In the genomic region with DNA sequence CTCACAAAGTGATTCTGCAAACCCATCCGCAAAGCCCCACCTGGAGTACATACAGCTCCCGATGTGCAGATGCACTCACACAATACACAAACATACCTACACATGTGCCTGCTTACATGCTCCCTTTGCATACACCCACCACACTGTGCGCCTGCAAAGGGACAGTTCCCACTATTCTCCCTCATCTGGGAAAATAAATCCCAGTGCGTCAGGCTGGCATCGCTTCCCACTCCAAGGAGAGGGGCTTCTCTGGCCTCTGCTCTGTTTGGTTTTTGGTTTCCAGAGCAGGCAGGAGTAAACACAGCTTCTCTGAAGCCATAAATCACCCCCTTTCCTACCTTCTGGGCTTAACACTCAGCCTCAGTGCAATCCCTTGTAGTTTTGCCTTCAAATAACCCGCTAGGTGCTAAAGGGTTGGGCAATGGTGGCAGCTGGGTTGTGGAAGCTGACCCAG, we compare ENCODE assay signal across 14 cellular contexts. TPM values are rescaled to one million over a fixed set of nuclear protein-coding genes. Genes with fewer than 3 reads are reported as not detected.
DNase-seq lines count a peak whose midpoint lies in the region; ATAC-seq and TF ChIP-seq lines count a peak whose summit lies in the region.
"Had no signal": no experiment of that assay in that cellular context is flagged by ENCODE, and none has a peak within 500 bp of the region (broad histone marks: within the 10 kb centered on the region; RNA-seq: fewer than 3 reads in every experiment).

No MANE protein-coding gene starts in this region.

- no peaks in the 10 kb centered on the region for H3K9me3 ChIP-seq in esophagus (ENCODE audit: control insufficient read depth in 2 of 2, insufficient read depth in 1 of 2, low read depth in 1 of 2, low read length in 1 of 2)
- peaks cover 0 to 2% of the 10 kb centered on the region in 2 donors for H3K9me3 ChIP-seq in neuronal stem cell (replicated peaks in 1 of 2; ENCODE audit: control insufficient read depth in 2 of 2, insufficient read depth in 1 of 2, low read depth in 1 of 2, low read length in 2 of 2)
- H3K9me3 ChIP-seq: heart left ventricle had no signal

- ATAC-seq in natural killer cell (no peak), GM21786 (IDR thresholded peaks at IDR 0.05; ENCODE audit: unreplicated experiment) (no peak), HG02588 (IDR thresholded peaks at IDR 0.05; ENCODE audit: unreplicated experiment) (no peak)
- ATAC-seq in natural killer cell treated with Interleukin-12 subunit alpha and Interleukin-12 subunit beta and Interleukin-15 and Interleukin-18, amount 100 ng/mL, for 72 hours, result no peak
- ATAC-seq: activated naive CD4-positive, alpha-beta T cell treated with anti-CD3 and anti-CD28 coated beads, Interleukin-2, amount 50 U/mL, for 72 hours had no signal

- no peak overlapping the region for H4K91ac ChIP-seq in neuronal stem cell (ENCODE audit: low read depth, low read length, poor library complexity)

- H2BK15ac ChIP-seq in neuronal stem cell (ENCODE audit: low read length), result no peak overlapping the region

- peaks cover 11 to 12% of the 10 kb centered on the region in 2 donors for H3K4me1 ChIP-seq in esophagus (ENCODE audit: control insufficient read depth in 2 of 2, insufficient read depth in 2 of 2, low read length in 1 of 2)
- H3K4me1 ChIP-seq in neuronal stem cell (ENCODE audit: control insufficient read depth in 2 of 2, insufficient read depth in 1 of 2, low read depth in 1 of 2, low read length in 2 of 2), result no peaks in the 10 kb centered on the region

- H3K9me3 Mint-ChIP-seq in natural killer cell, result no peaks in the 10 kb centered on the region
- no peaks in the 10 kb centered on the region for H3K9me3 Mint-ChIP-seq in natural killer cell treated with Interleukin-12 subunit alpha and Interleukin-12 subunit beta and Interleukin-15 and Interleukin-18, amount 100 ng/mL, for 72 hours
- H3K9me3 Mint-ChIP-seq: activated naive CD4-positive, alpha-beta T cell treated with anti-CD3 and anti-CD28 coated beads, Interleukin-2, amount 50 U/mL, for 72 hours had no signal

- H3K9ac ChIP-seq in neuronal stem cell (ENCODE audit: low read depth, low read length, poor library complexity), result no peak overlapping the region

- H3K4me3 ChIP-seq in esophagus (ENCODE audit: low read depth in 1 of 2, low read length in 2 of 2) (peak overlapping the region; percentile 28 to 54), neuronal stem cell (ENCODE audit: low read length in 2 of 2) (no peak overlapping the region)
- H3K4me3 ChIP-seq: dorsolateral prefrontal cortex had no signal

- H3K18ac ChIP-seq in neuronal stem cell (ENCODE audit: low read length), result no peak overlapping the region

- no peak overlapping the region for H3K27ac Mint-ChIP-seq in natural killer cell
- H3K27ac Mint-ChIP-seq in natural killer cell treated with Interleukin-12 subunit alpha and Interleukin-12 subunit beta and Interleukin-15 and Interleukin-18, amount 100 ng/mL, for 72 hours, result no peak overlapping the region
- H3K27ac Mint-ChIP-seq: activated naive CD4-positive, alpha-beta T cell treated with anti-CD3 and anti-CD28 coated beads, Interleukin-2, amount 50 U/mL, for 72 hours had no signal

- no peak overlapping the region for H4K8ac ChIP-seq in neuronal stem cell (ENCODE audit: low read depth, low read length)

- H3K36me3 ChIP-seq in esophagus (ENCODE audit: control insufficient read depth in 2 of 2, insufficient read depth in 2 of 2, low read length in 1 of 2), result no peaks in the 10 kb centered on the region
- H3K36me3 ChIP-seq in neuronal stem cell (replicated peaks in 1 of 2; ENCODE audit: control insufficient read depth in 2 of 2, insufficient read depth in 2 of 2, low read length in 2 of 2), result no peaks in the 10 kb centered on the region
- H3K36me3 ChIP-seq: heart left ventricle had no signal

- DNase-seq in natural killer cell, result no peak
- no peak for DNase-seq in natural killer cell treated with Interleukin-12 subunit alpha and Interleukin-12 subunit beta and Interleukin-15 and Interleukin-18, amount 100 ng/mL, for 72 hours (ENCODE audit: low spot score)
- no peak for DNase-seq in neuronal stem cell (ENCODE audit: low spot score)
- DNase-seq in SKM-1 treated with dmso at 0.1 percent for 144 hours (lab: John Stamatoyannopoulos, UW; ENCODE audit: unreplicated experiment), result no peak
- DNase-seq in kidney glomerular epithelial cell (lab: John Stamatoyannopoulos, UW), result no peak
- DNase-seq: DND-41, dorsolateral prefrontal cortex, heart left ventricle, small intestine, T1000 had no signal

- H2BK12ac ChIP-seq in neuronal stem cell (ENCODE audit: low read length), result no peak overlapping the region

- no peaks in the 10 kb centered on the region for H3K36me3 Mint-ChIP-seq in natural killer cell
- H3K36me3 Mint-ChIP-seq in natural killer cell treated with Interleukin-12 subunit alpha and Interleukin-12 subunit beta and Interleukin-15 and Interleukin-18, amount 100 ng/mL, for 72 hours, result no peaks in the 10 kb centered on the region
- H3K36me3 Mint-ChIP-seq: activated naive CD4-positive, alpha-beta T cell treated with anti-CD3 and anti-CD28 coated beads, Interleukin-2, amount 50 U/mL, for 72 hours had no signal

- no peaks in the 10 kb centered on the region for H3K27me3 ChIP-seq in esophagus (ENCODE audit: control insufficient read depth in 1 of 2, insufficient read depth in 2 of 2, low read length in 2 of 2)
- H3K27me3 ChIP-seq in neuronal stem cell (ENCODE audit: control insufficient read depth in 3 of 3, insufficient read depth in 3 of 3, low read depth in 1 of 3, low read length in 3 of 3), result peaks cover 69 to 98% (median 98%) of the 10 kb centered on the region in 3 experiments

- no peak overlapping the region for H3K14ac ChIP-seq in neuronal stem cell (ENCODE audit: low read length)

- no peak overlapping the region for H2BK5ac ChIP-seq in neuronal stem cell (ENCODE audit: low read length)

- no peaks in the 10 kb centered on the region for H3K79me1 ChIP-seq in neuronal stem cell (ENCODE audit: low read depth, low read length)

- WGBS in esophagus, 2 donors, result 47 to 54% methylated on average over 6 of the region's 6 CpGs
- no CpG with 5 or more reads among the region's 6 CpGs for WGBS in neuronal stem cell (ENCODE audit: extremely low coverage in 2 of 2, insufficient read length in 2 of 2, insufficient replicate concordance in 1 of 2), 2 donors

- peak overlapping the region; percentile 57 for H3K4me3 Mint-ChIP-seq in natural killer cell
- no peak overlapping the region for H3K4me3 Mint-ChIP-seq in natural killer cell treated with Interleukin-12 subunit alpha and Interleukin-12 subunit beta and Interleukin-15 and Interleukin-18, amount 100 ng/mL, for 72 hours

- H3K4me2 ChIP-seq in neuronal stem cell (ENCODE audit: insufficient read depth, low read length, poor library complexity, severe bottlenecking), result no peak overlapping the region

- H2AFZ ChIP-seq in neuronal stem cell (ENCODE audit: low read length), result no peak overlapping the region

- H3K4ac ChIP-seq in neuronal stem cell (ENCODE audit: low read length), result no peak overlapping the region

- H3K4me1 Mint-ChIP-seq in natural killer cell, result peaks cover 15 to 17% of the 10 kb centered on the region in 2 donors
- peaks cover 11 to 33% of the 10 kb centered on the region in 2 donors for H3K4me1 Mint-ChIP-seq in natural killer cell treated with Interleukin-12 subunit alpha and Interleukin-12 subunit beta and Interleukin-15 and Interleukin-18, amount 100 ng/mL, for 72 hours (ENCODE audit: low read depth in 2 of 2)

- peak overlapping the region; percentile 69 for H3K23ac ChIP-seq in neuronal stem cell (ENCODE audit: low read depth, low read length, poor library complexity)

- no peak for TF ChIP-seq CTCF in natural killer cell (IDR thresholded peaks at IDR 0.05)

- intact Hi-C loops in natural killer cell (cut with micrococcal nuclease), result no loop called here

- H2AK5ac ChIP-seq in neuronal stem cell (ENCODE audit: low read depth, low read length), result no peak overlapping the region

- H3K27ac ChIP-seq in esophagus (ENCODE audit: low read depth in 2 of 2, low read length in 1 of 2), result peak overlapping the region; percentile 75 to 86
- H3K27ac ChIP-seq in neuronal stem cell (replicated peaks; ENCODE audit: low read length), result no peak overlapping the region
- H3K27ac ChIP-seq: dorsolateral prefrontal cortex had no signal

- peaks cover 0 to 6% of the 10 kb centered on the region in 2 donors for H3K27me3 Mint-ChIP-seq in natural killer cell (ENCODE audit: low read depth in 2 of 2)
- peaks cover 0 to 2% of the 10 kb centered on the region in 2 donors for H3K27me3 Mint-ChIP-seq in natural killer cell treated with Interleukin-12 subunit alpha and Interleukin-12 subunit beta and Interleukin-15 and Interleukin-18, amount 100 ng/mL, for 72 hours

- no peak overlapping the region for H2BK120ac ChIP-seq in neuronal stem cell (ENCODE audit: low read depth, low read length)

RNA-seq across cellular contexts. Expression of a gene that starts 14.7 kb away (rescaled TPM):
- total RNA-seq in natural killer cell, result 1 to 10 TPM; 3.5 to 6.7 (median 5.7) TPM
- 1 to 10 TPM; 6.9 to 8.2 TPM for total RNA-seq in natural killer cell treated with Interleukin-12 subunit alpha and Interleukin-12 subunit beta and Interleukin-15 and Interleukin-18, amount 100 ng/mL, for 72 hours
- 1 to 10 TPM; 1.8 to 4.2 TPM for polyA plus RNA-seq in esophagus
- polyA plus RNA-seq in neuronal stem cell (2013, experiment 1 of 2), result not detected
- polyA plus RNA-seq in neuronal stem cell (2013, experiment 2 of 2), result not detected

RNA-seq across cellular contexts. Expression of a gene that starts 18.5 kb away (rescaled TPM):
- 10 to 100 TPM; 21.6 to 30.5 (median 24.7) TPM for total RNA-seq in natural killer cell
- 10 to 100 TPM; 20.8 to 30.0 TPM for total RNA-seq in natural killer cell treated with Interleukin-12 subunit alpha and Interleukin-12 subunit beta and Interleukin-15 and Interleukin-18, amount 100 ng/mL, for 72 hours
- 10 to 100 TPM; 11.3 to 18.9 TPM for polyA plus RNA-seq in esophagus
- not detected for polyA plus RNA-seq in neuronal stem cell (2013, experiment 1 of 2)
- polyA plus RNA-seq in neuronal stem cell (2013, experiment 2 of 2), result not detected

RNA-seq across cellular contexts. Expression of a gene that starts 26.6 kb away (rescaled TPM):
- 10 to 100 TPM in 2 of 3 donors, 1 to 10 TPM in 1; 7.9 to 15.6 (median 15.3) TPM for total RNA-seq in natural killer cell
- total RNA-seq in natural killer cell treated with Interleukin-12 subunit alpha and Interleukin-12 subunit beta and Interleukin-15 and Interleukin-18, amount 100 ng/mL, for 72 hours, result 10 to 100 TPM in 1 of 2 donors, 1 to 10 TPM in 1; 9.0 to 15.4 TPM
- 10 to 100 TPM in 1 of 2 donors, 1 to 10 TPM in 1; 6.3 to 12.7 TPM for polyA plus RNA-seq in esophagus
- not detected for polyA plus RNA-seq in neuronal stem cell (2013, experiment 1 of 2)
- polyA plus RNA-seq in neuronal stem cell (2013, experiment 2 of 2), result not detected

RNA-seq across cellular contexts. Expression of a gene that starts 30.2 kb away (rescaled TPM):
- not detected for total RNA-seq in natural killer cell
- under 1 TPM in 1 of 2 donors, not detected in 1; 0.70 TPM for total RNA-seq in natural killer cell treated with Interleukin-12 subunit alpha and Interleukin-12 subunit beta and Interleukin-15 and Interleukin-18, amount 100 ng/mL, for 72 hours
- polyA plus RNA-seq in esophagus, result under 1 TPM; 0.09 to 0.10 TPM
- polyA plus RNA-seq in neuronal stem cell (2013, experiment 1 of 2), result not detected
- polyA plus RNA-seq in neuronal stem cell (2013, experiment 2 of 2), result not detected
- total RNA-seq: activated naive CD4-positive, alpha-beta T cell treated with anti-CD3 and anti-CD28 coated beads, Interleukin-2, amount 50 U/mL, for 72 hours had no signal

RNA-seq across cellular contexts. Expression of a gene that starts 32.6 kb away (rescaled TPM):
- not detected for total RNA-seq in natural killer cell
- not detected for total RNA-seq in natural killer cell treated with Interleukin-12 subunit alpha and Interleukin-12 subunit beta and Interleukin-15 and Interleukin-18, amount 100 ng/mL, for 72 hours
- 1 to 10 TPM in 1 of 2 donors, under 1 TPM in 1; 0.29 to 1.0 TPM for polyA plus RNA-seq in esophagus
- not detected for polyA plus RNA-seq in neuronal stem cell (2013, experiment 1 of 2)
- polyA plus RNA-seq in neuronal stem cell (2013, experiment 2 of 2), result not detected
- total RNA-seq: activated naive CD4-positive, alpha-beta T cell treated with anti-CD3 and anti-CD28 coated beads, Interleukin-2, amount 50 U/mL, for 72 hours; dorsolateral prefrontal cortex; heart left ventricle had no signal
- polyA plus RNA-seq: heart left ventricle, small intestine had no signal

Comparison
In these comparisons a context has a peak if more than half of its experiments do, and no peak if none do; other contexts are left out.
1. H3K4me3 ChIP-seq: peak in esophagus (2 of 2); none in neuronal stem cell (0 of 2).